ENCODE assay signal across 6 cellular contexts in the genomic region with DNA sequence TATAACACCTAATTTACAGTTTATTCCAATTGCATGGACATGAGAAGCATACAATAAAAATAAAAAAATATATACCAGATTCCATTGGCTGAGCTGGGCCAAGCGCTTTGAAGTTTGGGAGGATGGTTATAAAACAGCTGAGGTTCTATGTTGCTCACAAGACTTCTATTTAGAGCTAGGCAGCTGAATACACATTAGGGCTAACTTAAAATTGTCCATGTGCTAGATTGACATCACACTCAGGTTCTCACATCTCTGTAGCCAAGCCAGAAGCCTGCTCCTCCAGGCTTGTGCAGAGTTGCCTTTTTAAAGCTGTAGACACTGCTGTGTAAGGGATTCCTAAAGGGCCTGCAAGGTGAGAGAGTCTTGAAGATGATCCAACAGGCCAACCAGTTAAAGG.
"Had no signal": no experiment of that assay in that cellular context is flagged by ENCODE, and none has a peak within 500 bp of the region (broad histone marks: within the 10 kb centered on the region; RNA-seq: fewer than 3 reads in every experiment).

No MANE protein-coding gene starts in this region.

- DNase-seq: GM23248, GOT3, H7, H9, HCEC 1CT, HFFc6 had no signal
